8 cellular contexts compared by ENCODE assay signal in genomic region chr4:112077743-112078142, GRCh38.
"Had no signal": no experiment of that assay in that cellular context is flagged by ENCODE, and none has a peak within 500 bp of the region (broad histone marks: within the 10 kb centered on the region; RNA-seq: fewer than 3 reads in every experiment).

No MANE protein-coding gene starts in this region.

- H3K27ac ChIP-seq: HL-60 had no signal

- H3K36me3 Mint-ChIP-seq: IgD-negative memory B cell had no signal

- ATAC-seq: HCT116, HepG2 had no signal

- DNase-seq: GOT3, H7, HFFc6 had no signal

- H3K9me3 ChIP-seq: HAP-1 had no signal

- H3K4me3 ChIP-seq: HAP-1 had no signal

- H3K36me3 ChIP-seq: HAP-1 had no signal

- FAIRE-seq: HepG2 had no signal

- H3K4me3 Mint-ChIP-seq: HFFc6, IgD-negative memory B cell had no signal

- H3K27ac Mint-ChIP-seq: HFFc6, IgD-negative memory B cell had no signal
